In the genomic region with DNA sequence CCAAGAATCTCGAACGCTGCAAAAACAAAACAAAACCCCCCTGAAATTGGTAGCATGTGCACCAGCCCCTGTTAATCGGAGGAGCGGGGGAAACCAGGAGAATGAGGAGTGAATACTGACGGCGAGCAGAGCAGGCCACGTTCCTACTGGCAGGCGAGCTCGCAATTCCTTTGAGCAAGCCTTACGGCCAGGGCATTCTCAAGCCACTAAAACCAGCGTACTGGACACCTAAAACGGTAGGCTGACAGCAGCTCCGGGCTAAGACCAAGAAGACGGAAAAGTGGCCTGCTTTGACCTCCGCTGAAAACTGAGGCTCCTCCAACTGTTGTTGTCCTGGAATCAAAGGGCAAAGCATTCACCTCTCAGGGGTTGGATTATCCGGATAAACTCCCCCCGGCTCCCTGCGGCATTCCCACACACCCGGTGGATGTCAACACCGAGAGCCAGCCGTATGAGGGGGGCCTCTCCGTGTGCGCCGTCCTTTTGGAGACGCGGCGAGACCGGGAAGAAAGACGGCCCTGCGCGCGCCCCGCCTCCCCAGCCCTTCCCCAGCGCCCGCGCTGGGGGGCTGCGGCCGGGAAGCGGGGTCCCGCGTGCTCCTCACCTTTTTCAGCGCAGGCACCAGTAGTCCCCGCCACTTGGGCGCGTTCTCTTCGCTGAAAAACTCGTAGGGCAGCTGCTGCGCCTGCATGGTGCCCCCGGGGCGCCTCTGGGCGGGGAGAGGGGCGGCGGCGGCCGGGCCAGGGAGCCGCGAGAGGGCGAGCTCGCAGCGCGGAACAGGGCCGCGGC, we compare ENCODE assay signal across 8 cellular contexts. TPM values are rescaled to one million over a fixed set of nuclear protein-coding genes. Genes with fewer than 3 reads are reported as not detected.
DNase-seq lines count a peak whose midpoint lies in the region; ATAC-seq and TF ChIP-seq lines count a peak whose summit lies in the region.

No MANE protein-coding gene starts in this region.

- H3K4me3 ChIP-seq in liver (ENCODE audit: low read depth in 1 of 3, low read length in 3 of 3) = peak overlapping the region; percentile 82 to 97 (median 92)

- H3K36me3 Mint-ChIP-seq in activated CD4-positive, alpha-beta T cell treated with anti-CD3 and anti-CD28 coated beads, Interleukin-2, amount 10 ng/mL, durations not matched to agents 7 days and 5 days (ENCODE audit: low read depth) = peaks cover 62% of the 10 kb centered on the region

- no peaks in the 10 kb centered on the region for H3K27me3 Mint-ChIP-seq in activated CD4-positive, alpha-beta T cell treated with anti-CD3 and anti-CD28 coated beads, Interleukin-2, amount 10 ng/mL, durations not matched to agents 7 days and 5 days

- peak; percentile 45 for ATAC-seq in HG02759 (IDR thresholded peaks at IDR 0.05; ENCODE audit: unreplicated experiment)

- TF ChIP-seq CTCF in liver (IDR thresholded peaks at IDR 0.05; ENCODE audit: low read depth, low read length, missing input control) = peak; percentile 28

- H3K36me3 ChIP-seq in liver (ENCODE audit: control insufficient read depth in 4 of 4, insufficient read depth in 3 of 4, low read depth in 1 of 4, low read length in 3 of 4) = no peaks in the 10 kb centered on the region

- peaks cover 52% of the 10 kb centered on the region for H3K4me1 Mint-ChIP-seq in activated CD4-positive, alpha-beta T cell treated with anti-CD3 and anti-CD28 coated beads, Interleukin-2, amount 10 ng/mL, durations not matched to agents 7 days and 5 days

- peak overlapping the region; percentile 95 for H3K4me3 Mint-ChIP-seq in activated CD4-positive, alpha-beta T cell treated with anti-CD3 and anti-CD28 coated beads, Interleukin-2, amount 10 ng/mL, durations not matched to agents 7 days and 5 days

- H3K27ac Mint-ChIP-seq in activated CD4-positive, alpha-beta T cell treated with anti-CD3 and anti-CD28 coated beads, Interleukin-2, amount 10 ng/mL, durations not matched to agents 7 days and 5 days = peak overlapping the region; percentile 93

- DNase-seq in NCI-H526 (lab: John Stamatoyannopoulos, UW) (peak; percentile 52 to 79), NCI-H526 treated with DMSO at 0.1 percent for 48 hours (lab: John Stamatoyannopoulos, UW) (no peak), NCI-H1105 (lab: John Stamatoyannopoulos, UW) (peak; percentile 11), dermis blood vessel endothelial cell (peak; percentile 63)
- peak; percentile 59 for DNase-seq in activated CD4-positive, alpha-beta T cell treated with anti-CD3 and anti-CD28 coated beads, Interleukin-2, amount 10 ng/mL, durations not matched to agents 7 days and 5 days
- peak in 2 of 3 donors; percentile 16 to 51 for DNase-seq in stimulated activated CD4-positive, alpha-beta T cell treated with anti-CD3 and anti-CD28 coated beads, TNF-alpha, amount 100 ng/mL, for 1 hour (ENCODE audit: low read depth in 3 of 3, low spot score in 1 of 3)

- CTCF ChIA-PET in activated CD4-positive, alpha-beta T cell treated with anti-CD3 and anti-CD28 coated beads, Interleukin-2, amount 10 ng/mL, durations not matched to agents 7 days and 5 days (lab: Charles Lee) = interaction anchor here (0.7 to 4.5 kb wide), 11 partner anchors 8 to 196 kb away, joined by 3 to 49 read pairs (median 3); no protein-coding TSS in a partner anchor

- WGBS in liver = under 1% methylated on average over 63 of the region's 63 CpGs

- H3K9me3 ChIP-seq in liver (ENCODE audit: control insufficient read depth in 4 of 4, low read length in 3 of 4) = no peaks in the 10 kb centered on the region

- H3K9ac ChIP-seq in liver (ENCODE audit: low read depth in 1 of 2, low read length in 2 of 2) = peak overlapping the region; percentile 85 to 90

- H3K27ac ChIP-seq in liver (ENCODE audit: low read depth in 1 of 2, low read length in 2 of 2) = peak overlapping the region; percentile 78 to 98

- POLR2A ChIA-PET in activated CD4-positive, alpha-beta T cell treated with anti-CD3 and anti-CD28 coated beads, Interleukin-2, amount 10 ng/mL, durations not matched to agents 7 days and 5 days (lab: Charles Lee) = interaction anchor here (0.5 to 1.5 kb wide), 5 partner anchors 57 to 110 kb away, joined by 3 to 8 read pairs (median 5); no protein-coding TSS in a partner anchor

- H3K4me1 ChIP-seq in liver (ENCODE audit: control insufficient read depth in 4 of 4, insufficient read depth in 4 of 4, low read length in 3 of 4) = peaks cover 2 to 36% (median 25%) of the 10 kb centered on the region in 4 donors

- no peaks in the 10 kb centered on the region for H3K27me3 ChIP-seq in liver (ENCODE audit: control insufficient read depth in 4 of 4, insufficient read depth in 4 of 4, low read length in 3 of 4)

- no peak for TF ChIP-seq RAD21 in liver (IDR thresholded peaks at IDR 0.05)

- no peaks in the 10 kb centered on the region for H3K9me3 Mint-ChIP-seq in activated CD4-positive, alpha-beta T cell treated with anti-CD3 and anti-CD28 coated beads, Interleukin-2, amount 10 ng/mL, durations not matched to agents 7 days and 5 days

TF ChIP-seq in liver, 16 proteins besides CTCF, POLR2A, EP300 and RAD21:
- TF ChIP-seq RXRA (IDR thresholded peaks at IDR 0.05) (peak in 1 of 2 donors; percentile 16), FOXA1 (IDR thresholded peaks at IDR 0.05) (no peak)
TF ChIP-seq in liver: peak in this region for 1.

RNA-seq across cellular contexts. Expression of a gene that starts 0.9 kb away (rescaled TPM):
- 100 to 1,000 TPM; 204 to 209 TPM for total RNA-seq in activated CD4-positive, alpha-beta T cell treated with anti-CD3 and anti-CD28 coated beads, Interleukin-2, amount 10 ng/mL, durations not matched to agents 7 days and 5 days
- total RNA-seq in dermis blood vessel endothelial cell (13.1 and 24.9 TPM in 2 replicates), liver (10 to 100 TPM in 1 of 2 donors, 1 to 10 TPM in 1; 9.3 to 16.4 TPM)
- 1 to 10 TPM; 4.2 to 5.2 TPM for polyA plus RNA-seq in liver
